8 cellular contexts compared by ENCODE assay signal in genomic region chr3:197298341-197298857, GRCh38. TPM values are rescaled to one million over a fixed set of nuclear protein-coding genes. Genes with fewer than 3 reads are reported as not detected.
A peak's percentile ranks its signal among the peaks of the same experiment; 100 is the strongest.
DNase-seq lines count a peak whose midpoint lies in the region; ATAC-seq and TF ChIP-seq lines count a peak whose summit lies in the region.

Gene DLG1 (minus strand): TSS chr3:197298612. CDS start chr3:197297204, 1,408 bp downstream.

- CTCF ChIA-PET in activated CD8-positive, alpha-beta T cell treated with anti-CD3 and anti-CD28 coated beads for 36 hours (lab: Charles Lee), result interaction anchor here (1.0 kb wide), 2 partner anchors 40 to 42 kb away, joined by 3 to 6 read pairs; no protein-coding TSS in a partner anchor

- peaks cover 4 to 10% of the 10 kb centered on the region in 2 donors for H3K36me3 Mint-ChIP-seq in CD14-positive monocyte
- H3K36me3 Mint-ChIP-seq in activated CD8-positive, alpha-beta T cell treated with anti-CD3 and anti-CD28 coated beads for 36 hours (ENCODE audit: low read depth), result peaks cover 14% of the 10 kb centered on the region

- intact Hi-C loops in CD14-positive monocyte (cut with micrococcal nuclease), result no loop called here
- intact Hi-C loops in activated CD8-positive, alpha-beta T cell treated with anti-CD3 and anti-CD28 coated beads for 36 hours (cut with micrococcal nuclease), result no loop called here

- peaks cover 22 to 26% (median 24%) of the 10 kb centered on the region in 3 donors for H3K27me3 Mint-ChIP-seq in CD14-positive monocyte (ENCODE audit: low read depth in 3 of 3)
- H3K27me3 Mint-ChIP-seq in activated CD8-positive, alpha-beta T cell treated with anti-CD3 and anti-CD28 coated beads for 36 hours, result peaks cover 20% of the 10 kb centered on the region

- H3K27ac Mint-ChIP-seq in CD14-positive monocyte, result peak within 1 kb of the TSS; percentile 64 to 95 (median 90)
- H3K27ac Mint-ChIP-seq in activated CD8-positive, alpha-beta T cell treated with anti-CD3 and anti-CD28 coated beads for 36 hours, result peak within 1 kb of the TSS; percentile 91

- POLR2A ChIA-PET in activated CD8-positive, alpha-beta T cell treated with anti-CD3 and anti-CD28 coated beads for 36 hours (lab: Charles Lee), result interaction anchor here (1.0 to 1.4 kb wide), 3 partner anchors 8 to 35 kb away, joined by 3 to 4 read pairs (median 4); no protein-coding TSS in a partner anchor

- ATAC-seq in GM19397 (IDR thresholded peaks at IDR 0.05; ENCODE audit: unreplicated experiment) (peak; percentile 47), HG03565 (IDR thresholded peaks at IDR 0.05; ENCODE audit: unreplicated experiment) (peak; percentile 33)
- ATAC-seq in activated CD8-positive, alpha-beta T cell treated with anti-CD3 and anti-CD28 coated beads for 36 hours, result peak; percentile 85

- H3K4me1 Mint-ChIP-seq in CD14-positive monocyte, result peaks cover 30% of the 10 kb centered on the region
- peaks cover 21% of the 10 kb centered on the region for H3K4me1 Mint-ChIP-seq in activated CD8-positive, alpha-beta T cell treated with anti-CD3 and anti-CD28 coated beads for 36 hours (ENCODE audit: low read depth)

- H3K4me3 Mint-ChIP-seq in CD14-positive monocyte, result peak within 1 kb of the TSS; percentile 93 to 95
- peak within 1 kb of the TSS; percentile 88 for H3K4me3 Mint-ChIP-seq in activated CD8-positive, alpha-beta T cell treated with anti-CD3 and anti-CD28 coated beads for 36 hours

- peak; percentile 50 for DNase-seq in CD14-positive monocyte (ENCODE audit: low spot score)
- peak; percentile 87 for DNase-seq in NCI-H774 (lab: John Stamatoyannopoulos, UW)
- DNase-seq in activated CD8-positive, alpha-beta T cell treated with anti-CD3 and anti-CD28 coated beads for 36 hours, result peak; percentile 91
- DNase-seq in ecto neural progenitor cell (ENCODE audit: low spot score), result peak; percentile 88
- peak; percentile 89 to 96 for DNase-seq in lung microvascular endothelial cell (ENCODE audit: low read depth in 2 of 2)
- peak; percentile 68 to 83 (median 75) for DNase-seq in stimulated activated CD4-positive, alpha-beta T cell treated with anti-CD3 and anti-CD28 coated beads, TNF-alpha, amount 100 ng/mL, for 48 hours (ENCODE audit: low read depth in 3 of 3)

- H3K9me3 Mint-ChIP-seq in CD14-positive monocyte, result peaks cover 0 to 2% (median 0%) of the 10 kb centered on the region in 7 donors
- H3K9me3 Mint-ChIP-seq in activated CD8-positive, alpha-beta T cell treated with anti-CD3 and anti-CD28 coated beads for 36 hours, result no peaks in the 10 kb centered on the region

- TF ChIP-seq CTCF in CD14-positive monocyte (IDR thresholded peaks at IDR 0.05), result no peak
- TF ChIP-seq CTCF in activated CD8-positive, alpha-beta T cell treated with anti-CD3 and anti-CD28 coated beads for 36 hours (IDR thresholded peaks at IDR 0.05), result no peak

RNA-seq across cellular contexts. Expression of gene DLG1, which starts in this region (rescaled TPM):
- 10 to 100 TPM in 1 of 2 donors, 1 to 10 TPM in 1; 6.5 to 10.2 TPM for polyA plus RNA-seq in CD14-positive monocyte
- total RNA-seq in activated CD8-positive, alpha-beta T cell treated with anti-CD3 and anti-CD28 coated beads for 36 hours, result 10 to 100 TPM; 57.6 to 62.2 TPM
- 66.0 and 80.2 TPM in 2 replicates for total RNA-seq in lung microvascular endothelial cell

Comparison
In these comparisons a context has a peak if more than half of its experiments do, and no peak if none do; other contexts are left out.
1. Peak in every context shown above with its lines: DNase-seq and ATAC-seq.
2. ATAC-seq: peak in every context shown above with its lines; median percentile 85 in activated CD8-positive, alpha-beta T cell treated with anti-CD3 and anti-CD28 coated beads for 36 hours; 47 in GM19397; 33 in HG03565.